In the genomic region with DNA sequence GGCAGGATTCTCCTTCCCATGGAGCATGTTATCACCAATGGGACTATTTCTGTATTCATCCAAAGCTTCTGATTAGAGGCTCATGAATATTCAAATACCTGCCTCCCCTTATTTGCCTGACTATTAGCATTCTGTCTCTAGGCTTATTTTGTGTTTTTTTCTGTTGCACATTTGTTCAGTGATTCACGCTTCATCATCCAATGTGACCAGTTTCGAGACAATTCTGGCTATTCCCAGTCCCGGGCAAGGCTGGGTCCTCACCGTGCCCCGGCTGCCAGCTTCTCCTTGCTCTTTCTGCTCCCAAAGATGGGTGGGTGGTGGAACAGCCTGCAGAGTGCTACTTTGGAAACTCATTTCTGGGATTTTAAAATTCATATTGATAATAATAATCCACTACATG, we compare ENCODE assay signal across 32 cellular contexts.
DNase-seq lines count a peak whose midpoint lies in the region; ATAC-seq, FAIRE-seq and TF ChIP-seq lines count a peak whose summit lies in the region.
"Had no signal": no experiment of that assay in that cellular context is flagged by ENCODE, and none has a peak within 500 bp of the region (broad histone marks: within the 10 kb centered on the region; RNA-seq: fewer than 3 reads in every experiment).

No MANE protein-coding gene starts in this region.

- no peak for FAIRE-seq in GM19239 (lab: Jason Lieb, UNC)
- FAIRE-seq: bronchial epithelial cell, frontal cortex, G401.6, H54 had no signal

- no peak for TF ChIP-seq POLR2A in erythroblast (IDR thresholded peaks at IDR 0.05; ENCODE audit: low read length)

- no peaks in the 10 kb centered on the region for H3K4me1 ChIP-seq in GM23248 (ENCODE audit: insufficient read depth)
- H3K4me1 ChIP-seq: BE2C, esophagus squamous epithelium, left ventricle myocardium inferior, upper lobe of left lung had no signal

- ATAC-seq in Right ventricle myocardium superior (ENCODE audit: poor library complexity): no peak
- ATAC-seq: activated naive CD8-positive, alpha-beta T cell treated with anti-CD3 and anti-CD28 coated beads, Interleukin-2, amount 50 U/mL, for 24 hours; natural killer cell; right cardiac atrium; T-helper 17 cell had no signal

- intact Hi-C loops in head of caudate nucleus (cut with DNase I) (no loop called here), Right ventricle myocardium superior (cut with DNase I) (no loop called here)

- no peaks in the 10 kb centered on the region for H3K9me2 ChIP-seq in GM23248 (ENCODE audit: insufficient read depth)
- H3K9me2 ChIP-seq: SK-N-SH had no signal

- H3K27me3 ChIP-seq in GM23248 (replicated peaks; ENCODE audit: insufficient read depth): peaks cover 11% of the 10 kb centered on the region; the same call in 1 of the 2 replicates
- H3K27me3 ChIP-seq: BE2C, hepatocyte, ovary, upper lobe of left lung had no signal

- no peaks in the 10 kb centered on the region for H3F3A ChIP-seq in GM23248 (ENCODE audit: insufficient read depth)

- 28 to 35% methylated on average over 5 of the region's 5 CpGs for WGBS in GM23248 (ENCODE audit: low coverage in 1 of 2, low lambda C conversion rate in 2 of 2, missing lambda C conversion rate in 2 of 2), 2 experiments

- H2AFZ ChIP-seq in GM23248: no peak overlapping the region
- H2AFZ ChIP-seq: hepatocyte had no signal

- DNase-seq in GM23248 (peak; percentile 49), head of caudate nucleus (peak; percentile 16 to 84 (median 52)), pons (ENCODE audit: low spot score) (peak; percentile 89), DMS 273 treated with DMSO at 0.1 percent for 48 hours (lab: John Stamatoyannopoulos, UW) (no peak), erythroblast (lab: John Stamatoyannopoulos, UW) (no peak), Right ventricle myocardium superior (no peak), GM19239 (ENCODE audit: insufficient read length, low spot score) (no peak)
- DNase-seq: activated CD4-positive, alpha-beta T cell treated with anti-CD3 and anti-CD28 coated beads for 48 hours; activated CD8-positive, alpha-beta memory T cell treated with anti-CD3 and anti-CD28 coated beads for 24 hours; activated effector memory CD4-positive, alpha-beta T cell treated with anti-CD3 and anti-CD28 coated beads, Interleukin-2, amount 50 U/mL, for 16 hours; activated naive CD8-positive, alpha-beta T cell treated with anti-CD3 and anti-CD28 coated beads, Interleukin-2, amount 50 U/mL, for 24 hours; BE2C; esophagus squamous epithelium; left ventricle myocardium inferior; natural killer cell; NCI-H1417 treated with DMSO at 0.1 percent for 48 hours; NCI-H2107; NCI-H446; OCI-M1; ovary; right cardiac atrium; SK-N-SH; stimulated activated CD4-positive, alpha-beta T cell treated with anti-CD3 and anti-CD28 coated beads, Interleukin-4, amount 100 ng/mL, for 1 hour; T-helper 17 cell had no signal

- H3K4me2 ChIP-seq in GM23248 (ENCODE audit: unreplicated experiment): no peak overlapping the region
- H3K4me2 ChIP-seq: hepatocyte, SK-N-SH had no signal

- H3K4me3 ChIP-seq in GM23248: no peak overlapping the region
- H3K4me3 ChIP-seq: coronary artery, esophagus squamous epithelium, hepatocyte, left ventricle myocardium inferior, ovary, upper lobe of left lung had no signal

- H4K20me1 ChIP-seq in GM23248 (ENCODE audit: insufficient read depth): no peaks in the 10 kb centered on the region

- H3K9me3 ChIP-seq in GM23248 (ENCODE audit: low read depth): no peaks in the 10 kb centered on the region
- H3K9me3 ChIP-seq: ovary, SK-N-SH had no signal

- H3K27ac ChIP-seq in GM23248 (no peak overlapping the region), angular gyrus (ENCODE audit: low read depth, low read length) (peak overlapping the region; percentile 90)
- H3K27ac ChIP-seq: coronary artery, esophagus squamous epithelium, hepatocyte, left ventricle myocardium inferior, ovary, upper lobe of left lung had no signal

- H3K9ac ChIP-seq in GM23248: no peak overlapping the region
- H3K9ac ChIP-seq: SK-N-SH had no signal

- no peaks in the 10 kb centered on the region for H3K36me3 ChIP-seq in GM23248 (ENCODE audit: low read depth)
- H3K36me3 ChIP-seq: BE2C, esophagus squamous epithelium, left ventricle myocardium inferior, ovary, upper lobe of left lung had no signal

- in situ Hi-C loops in GM23248 (cut with MboI): no loop called here

- H3K79me2 ChIP-seq in GM23248 (ENCODE audit: insufficient read depth): no peaks in the 10 kb centered on the region
- H3K79me2 ChIP-seq: hepatocyte had no signal

Comparison
In these comparisons a context has a peak if more than half of its experiments do, and no peak if none do; other contexts are left out.
1. DNase-seq: peak in GM23248 (single experiment), head of caudate nucleus (42 of 42) and pons (single experiment); none in DMS 273 treated with DMSO at 0.1 percent for 48 hours (single experiment), erythroblast (0 of 2), Right ventricle myocardium superior (single experiment) and GM19239 (single experiment).